ENCODE assay signal across 1 cellular context in genomic region chr11:120096756-120097191, GRCh38.
TF ChIP-seq lines count a peak whose summit lies in the region.

No MANE protein-coding gene starts in this region.

TF ChIP-seq in GM23338, 12 proteins besides CTCF, POLR2A, EP300 and RAD21 (continued from another document):
- TF ChIP-seq, protein P1, sequence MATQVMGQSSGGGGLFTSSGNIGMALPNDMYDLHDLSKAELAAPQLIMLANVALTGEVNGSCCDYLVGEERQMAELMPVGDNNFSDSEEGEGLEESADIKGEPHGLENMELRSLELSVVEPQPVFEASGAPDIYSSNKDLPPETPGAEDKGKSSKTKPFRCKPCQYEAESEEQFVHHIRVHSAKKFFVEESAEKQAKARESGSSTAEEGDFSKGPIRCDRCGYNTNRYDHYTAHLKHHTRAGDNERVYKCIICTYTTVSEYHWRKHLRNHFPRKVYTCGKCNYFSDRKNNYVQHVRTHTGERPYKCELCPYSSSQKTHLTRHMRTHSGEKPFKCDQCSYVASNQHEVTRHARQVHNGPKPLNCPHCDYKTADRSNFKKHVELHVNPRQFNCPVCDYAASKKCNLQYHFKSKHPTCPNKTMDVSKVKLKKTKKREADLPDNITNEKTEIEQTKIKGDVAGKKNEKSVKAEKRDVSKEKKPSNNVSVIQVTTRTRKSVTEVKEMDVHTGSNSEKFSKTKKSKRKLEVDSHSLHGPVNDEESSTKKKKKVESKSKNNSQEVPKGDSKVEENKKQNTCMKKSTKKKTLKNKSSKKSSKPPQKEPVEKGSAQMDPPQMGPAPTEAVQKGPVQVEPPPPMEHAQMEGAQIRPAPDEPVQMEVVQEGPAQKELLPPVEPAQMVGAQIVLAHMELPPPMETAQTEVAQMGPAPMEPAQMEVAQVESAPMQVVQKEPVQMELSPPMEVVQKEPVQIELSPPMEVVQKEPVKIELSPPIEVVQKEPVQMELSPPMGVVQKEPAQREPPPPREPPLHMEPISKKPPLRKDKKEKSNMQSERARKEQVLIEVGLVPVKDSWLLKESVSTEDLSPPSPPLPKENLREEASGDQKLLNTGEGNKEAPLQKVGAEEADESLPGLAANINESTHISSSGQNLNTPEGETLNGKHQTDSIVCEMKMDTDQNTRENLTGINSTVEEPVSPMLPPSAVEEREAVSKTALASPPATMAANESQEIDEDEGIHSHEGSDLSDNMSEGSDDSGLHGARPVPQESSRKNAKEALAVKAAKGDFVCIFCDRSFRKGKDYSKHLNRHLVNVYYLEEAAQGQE (IDR thresholded peaks at IDR 0.05; ENCODE audit: unreplicated experiment): no peak
- TF ChIP-seq STAT1 (IDR thresholded peaks at IDR 0.05; ENCODE audit: unreplicated experiment) (no peak), CREB1 (CRISPR knock-in tag; IDR thresholded peaks at IDR 0.05; ENCODE audit: low read depth) (no peak), EZH2phosphoT487 (IDR thresholded peaks at IDR 0.05; ENCODE audit: unreplicated experiment) (no peak), ZNF462 (CRISPR knock-in tag; IDR thresholded peaks at IDR 0.05) (no peak), ZNF331 (CRISPR knock-in tag; IDR thresholded peaks at IDR 0.05; ENCODE audit: low read depth) (no peak)
